Comparison of ENCODE assay signal across 8 cellular contexts in the genomic region with DNA sequence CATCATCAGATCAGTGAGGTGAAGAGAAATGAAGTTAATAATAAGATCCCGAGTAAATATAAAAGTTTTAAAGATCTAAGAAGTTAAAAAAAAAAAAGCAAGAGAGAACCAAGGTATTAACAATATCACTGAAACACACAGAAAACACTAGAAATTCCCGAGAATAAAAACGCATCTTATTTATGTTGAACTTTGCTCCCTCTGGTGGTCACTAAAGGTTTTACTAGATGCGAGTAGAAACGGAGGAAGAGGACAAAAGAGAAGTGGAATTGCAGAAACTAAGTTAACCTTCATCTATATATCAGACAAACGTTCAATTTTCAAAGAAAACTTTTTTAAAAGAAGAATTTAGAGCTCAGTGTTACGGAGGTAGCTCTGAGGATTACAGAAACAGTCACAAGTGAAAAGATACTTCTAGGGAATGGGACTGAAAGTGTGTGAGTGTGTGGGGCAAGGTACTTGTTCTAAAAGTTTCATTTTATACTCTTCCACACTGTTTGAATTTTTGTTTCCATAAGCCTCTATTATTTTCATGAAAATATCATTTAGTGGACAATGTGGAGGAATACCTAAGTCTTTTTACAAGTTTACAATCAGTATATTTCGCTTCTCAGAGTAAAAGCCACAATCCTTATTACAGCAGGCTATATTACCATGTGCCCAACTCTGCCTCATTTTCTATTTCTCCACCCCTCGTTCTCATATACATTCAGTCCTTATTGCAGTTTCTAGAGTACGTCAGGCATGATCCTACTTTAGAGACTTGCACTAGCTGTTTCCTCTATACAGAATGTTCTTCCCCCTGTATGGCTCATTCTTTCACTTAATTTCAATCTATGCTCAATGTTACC. TPM values are rescaled to one million over a fixed set of nuclear protein-coding genes. Genes with fewer than 3 reads are reported as not detected.
DNase-seq lines count a peak whose midpoint lies in the region; ATAC-seq, FAIRE-seq and TF ChIP-seq lines count a peak whose summit lies in the region.

No MANE protein-coding gene starts in this region.

- CTCF ChIA-PET in Caco-2 (lab: Charles Lee) = no interaction called here

- peak in 1 of 2 experiments; percentile 41 for DNase-seq in Caco-2
- no peak for DNase-seq in H54 (ENCODE audit: insufficient read length, low spot score)
- peak; percentile 51 for DNase-seq in NCI-H748 treated with DMSO at 0.1 percent for 48 hours (lab: John Stamatoyannopoulos, UW)
- DNase-seq in T47D (ENCODE audit: low read depth in 1 of 2, low spot score in 1 of 2) = peak; percentile 20 to 68
- no peak for DNase-seq in left lobe of liver (ENCODE audit: low spot score)
- DNase-seq in H7 = no peak

- no peak overlapping the region for H3K27ac Mint-ChIP-seq in Caco-2 (ENCODE audit: unreplicated experiment)

- peaks cover 35% of the 10 kb centered on the region for H3K36me3 Mint-ChIP-seq in Caco-2 (ENCODE audit: insufficient read depth, unreplicated experiment)

- no peaks in the 10 kb centered on the region for H3K9me3 Mint-ChIP-seq in Caco-2 (ENCODE audit: unreplicated experiment)

- H3K4me1 ChIP-seq in Caco-2 = no peaks in the 10 kb centered on the region

- peak; percentile 65 to 71 for TF ChIP-seq CTCF in Caco-2 (IDR thresholded peaks at IDR 0.05; ENCODE audit: insufficient read depth in 1 of 2, low read depth in 1 of 2, low read length in 1 of 2, severe bottlenecking in 1 of 2, unreplicated experiment in 1 of 2)

- H3K4me1 Mint-ChIP-seq in Caco-2 (ENCODE audit: low read depth, unreplicated experiment) = no peaks in the 10 kb centered on the region

- intact Hi-C loops in Caco-2 (cut with micrococcal nuclease; ENCODE audit: unreplicated experiment) = loop anchor here (1.0 kb wide), 2 partner anchors 230 to 294 kb away; no protein-coding TSS in a partner anchor

- H3K4me3 ChIP-seq in Caco-2 (ENCODE audit: low read depth, low read length) = no peak overlapping the region
- no peak overlapping the region for H3K4me3 ChIP-seq in H7 (ENCODE audit: insufficient read depth, low read depth, low read length)

- BruUV-seq in Caco-2 (replicated peaks; lab: Mats Ljungman, UMichigan) = no TSS peak

- peak; percentile 89 for FAIRE-seq in H54 (lab: Jason Lieb, UNC)

- H3K27me3 ChIP-seq in Caco-2 (replicated peaks; ENCODE audit: control insufficient read depth, insufficient read depth, low read length) = no peaks in the 10 kb centered on the region
- H3K27me3 ChIP-seq in H7 (ENCODE audit: control insufficient read depth, insufficient read depth, low read length) = no peaks in the 10 kb centered on the region

- no peaks in the 10 kb centered on the region for H3K9me3 ChIP-seq in Caco-2

- H3K4me3 Mint-ChIP-seq in Caco-2 (ENCODE audit: unreplicated experiment) = no peak overlapping the region

- in situ Hi-C loops in T47D (cut with HindIII; ENCODE audit: low pct_unique_long_range_greater_than_20kb, low sequenced_read_pairs) = no loop called here

- H3K36me3 ChIP-seq in Caco-2 (ENCODE audit: control insufficient read depth, insufficient read depth, low read length) (no peaks in the 10 kb centered on the region; the same call in none of the 2 replicates), H7 (replicated peaks; ENCODE audit: control insufficient read depth, insufficient read depth, low read length) (no peaks in the 10 kb centered on the region)

- POLR2A ChIA-PET in Caco-2 (lab: Charles Lee) = no interaction called here

- H3K27me3 Mint-ChIP-seq in Caco-2 (ENCODE audit: insufficient read depth, unreplicated experiment) = no peaks in the 10 kb centered on the region

- TF ChIP-seq POLR2A in H54 (IDR thresholded peaks at IDR 0.05; ENCODE audit: low read depth, low read length) = no peak

- ATAC-seq in left lobe of liver (peak; percentile 75), GM18519 (IDR thresholded peaks at IDR 0.05; ENCODE audit: low FRiP score, unreplicated experiment) (no peak), GM21367 (IDR thresholded peaks at IDR 0.05; ENCODE audit: unreplicated experiment) (no peak)

RNA-seq across cellular contexts. Expression of a gene that starts 19.7 kb away (rescaled TPM):
- total RNA-seq in Caco-2 (2022) (74.7 and 75.6 TPM in 2 replicates), left lobe of liver (11.1 TPM)
- 69.2 and 73.2 TPM in 2 replicates for total RNA-seq in H7 (2014; rRNA removed; shearing (Covaris generic))

Comparison
In these comparisons a context has a peak if more than half of its experiments do, and no peak if none do; other contexts are left out.
1. DNase-seq: peak in NCI-H748 treated with DMSO at 0.1 percent for 48 hours (single experiment) and T47D (2 of 2); none in H54 (single experiment), left lobe of liver (single experiment) and H7 (single experiment).